In the genomic region with DNA sequence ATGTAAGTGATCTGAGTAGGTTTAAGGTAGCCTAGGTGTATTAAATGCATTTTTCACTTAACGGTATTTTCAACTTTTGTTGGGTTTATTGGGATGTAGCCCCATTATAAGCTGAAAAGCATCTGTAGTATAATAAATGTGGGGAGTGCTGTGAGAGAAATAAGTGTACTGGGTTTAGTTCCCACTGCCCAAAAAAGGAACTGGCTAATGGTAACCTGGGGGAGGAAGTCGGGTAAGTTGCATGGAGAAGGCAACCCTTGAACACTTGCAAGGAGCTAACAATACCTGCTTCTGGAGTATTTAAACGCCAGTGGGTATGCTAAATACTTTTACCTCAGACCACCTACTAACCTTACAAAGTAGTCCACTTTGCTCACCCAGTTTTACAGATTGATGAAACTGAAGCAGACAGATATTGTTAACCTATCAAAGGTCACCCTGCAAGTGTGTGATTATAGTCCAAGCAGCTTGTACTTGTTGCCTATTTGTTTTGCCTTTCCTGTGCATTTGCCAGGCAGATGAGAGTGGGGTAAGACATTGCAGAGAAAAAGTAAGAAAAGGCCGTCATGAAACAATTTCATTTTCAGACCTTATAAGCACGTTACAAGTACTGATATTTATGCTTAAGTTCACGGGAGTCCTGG, we compare ENCODE assay signal across 21 cellular contexts. TPM values are rescaled to one million over a fixed set of nuclear protein-coding genes. Genes with fewer than 3 reads are reported as not detected.
DNase-seq lines count a peak whose midpoint lies in the region; ATAC-seq and TF ChIP-seq lines count a peak whose summit lies in the region.
"Had no signal": no experiment of that assay in that cellular context is flagged by ENCODE, and none has a peak within 500 bp of the region (broad histone marks: within the 10 kb centered on the region; RNA-seq: fewer than 3 reads in every experiment).

No MANE protein-coding gene starts in this region.

- H3K4me2 ChIP-seq in GM23338, result no peak overlapping the region

- ATAC-seq in GM23338, result no peak
- ATAC-seq in HG02798 (IDR thresholded peaks at IDR 0.05; ENCODE audit: poor library complexity, unreplicated experiment), result no peak

- H4K20me1 ChIP-seq in GM23338 (replicated peaks; ENCODE audit: insufficient read depth), result no peaks in the 10 kb centered on the region; the same call in 1 of the 2 replicates

- no peak for DNase-seq in GM23338 (ENCODE audit: low spot score)
- peak; percentile 46 to 52 for DNase-seq in Kasumi-1 (lab: John Stamatoyannopoulos, UW)
- DNase-seq in SKM-1 (lab: John Stamatoyannopoulos, UW; ENCODE audit: unreplicated experiment), result peak; percentile 57
- DNase-seq in neural crest cell (ENCODE audit: low read depth, low spot score), result no peak
- no peak for DNase-seq in NCI-H1092 (lab: John Stamatoyannopoulos, UW)
- DNase-seq in uterus, result no peak
- DNase-seq: activated CD4-positive, alpha-beta memory T cell treated with anti-CD3 and anti-CD28 coated beads for 36 hours; activated gamma-delta T cell treated with Interleukin-2 at 50 U/mL for 16 hours; activated T-cell treated with anti-CD3 and anti-CD28 coated beads, Interleukin-2, amount 50 U/mL, for 1 hour; adrenal gland; CD4-positive, alpha-beta T cell; Karpas-422; NCI-H1436; NCI-H510A; stimulated activated naive CD4-positive, alpha-beta T cell; testis had no signal

- H3K4me1 Mint-ChIP-seq in GM23338 (peaks cover 38% of the 10 kb centered on the region), neural crest cell (peaks cover 6% of the 10 kb centered on the region)

- no peaks in the 10 kb centered on the region for H3K9me2 ChIP-seq in GM23338 (ENCODE audit: insufficient read depth)

- H3K4me1 ChIP-seq in GM23338 (ENCODE audit: insufficient read depth) (peaks cover 10% of the 10 kb centered on the region), uterus (no peaks in the 10 kb centered on the region)
- H3K4me1 ChIP-seq: HAP-1 had no signal

- no peak overlapping the region for H2AFZ ChIP-seq in GM23338

- H3F3A ChIP-seq in GM23338 (replicated peaks; ENCODE audit: low read depth), result peaks cover 14% of the 10 kb centered on the region; the same call in 1 of the 2 replicates

- H3K36me3 ChIP-seq in GM23338 (ENCODE audit: insufficient read depth), result peaks cover 8% of the 10 kb centered on the region; the same call in 1 of the 2 replicates
- H3K36me3 ChIP-seq in uterus, result no peaks in the 10 kb centered on the region
- H3K36me3 ChIP-seq: adrenal gland, prostate gland had no signal

- H3K27ac Mint-ChIP-seq in GM23338, result no peak overlapping the region
- no peak overlapping the region for H3K27ac Mint-ChIP-seq in neural crest cell (ENCODE audit: unreplicated experiment)
- H3K27ac Mint-ChIP-seq: activated CD4-positive, alpha-beta memory T cell treated with anti-CD3 and anti-CD28 coated beads for 36 hours; CD4-positive, alpha-beta T cell had no signal

- H3K79me2 ChIP-seq in GM23338 (replicated peaks; ENCODE audit: insufficient read depth), result no peaks in the 10 kb centered on the region

- no peak for TF ChIP-seq POLR2A in uterus (IDR thresholded peaks at IDR 0.05)

- H3K4me3 ChIP-seq in GM23338 (no peak overlapping the region), uterus (no peak overlapping the region)
- H3K4me3 ChIP-seq: adrenal gland, HAP-1, lung, prostate gland, testis had no signal

- no peaks in the 10 kb centered on the region for H3K9me3 ChIP-seq in uterus
- H3K9me3 ChIP-seq: adrenal gland, HAP-1, prostate gland, testis had no signal

- no peak overlapping the region for H3K4me3 Mint-ChIP-seq in GM23338
- peak overlapping the region; percentile 15 for H3K4me3 Mint-ChIP-seq in neural crest cell
- H3K4me3 Mint-ChIP-seq: activated CD4-positive, alpha-beta memory T cell treated with anti-CD3 and anti-CD28 coated beads for 36 hours; CD4-positive, alpha-beta T cell had no signal

- H3K27me3 Mint-ChIP-seq in GM23338 (ENCODE audit: insufficient read depth, low read depth, poor library complexity) (peaks cover 5% of the 10 kb centered on the region), neural crest cell (ENCODE audit: low read depth) (peaks cover 2% of the 10 kb centered on the region)
- H3K27me3 Mint-ChIP-seq: activated CD4-positive, alpha-beta memory T cell treated with anti-CD3 and anti-CD28 coated beads for 36 hours; CD4-positive, alpha-beta T cell had no signal

- intact Hi-C loops in uterus (cut with DNase I; ENCODE audit: low total_unique reads), result no loop called here

- no peak for TF ChIP-seq CTCF in GM23338 (conservative IDR thresholded peaks at IDR 0.05; ENCODE audit: low read depth in 2 of 2)
- no peak for TF ChIP-seq CTCF in neural crest cell (conservative IDR thresholded peaks at IDR 0.05)
- TF ChIP-seq CTCF in uterus (IDR thresholded peaks at IDR 0.05), result no peak

- H3K36me3 Mint-ChIP-seq in GM23338 (ENCODE audit: low read depth) (peaks cover 15% of the 10 kb centered on the region), neural crest cell (ENCODE audit: low read depth) (peaks cover 2% of the 10 kb centered on the region)

- H3K27me3 ChIP-seq in GM23338 (ENCODE audit: insufficient read depth), result no peaks in the 10 kb centered on the region
- no peaks in the 10 kb centered on the region for H3K27me3 ChIP-seq in uterus
- H3K27me3 ChIP-seq: adrenal gland, testis had no signal

- H3K27ac ChIP-seq in GM23338 (ENCODE audit: low read depth) (no peak overlapping the region), uterus (no peak overlapping the region)
- H3K27ac ChIP-seq: adrenal gland, prostate gland, testis, VCaP had no signal

- H3K9me3 Mint-ChIP-seq in GM23338, result no peaks in the 10 kb centered on the region
- H3K9me3 Mint-ChIP-seq in neural crest cell, result no peaks in the 10 kb centered on the region
- H3K9me3 Mint-ChIP-seq: activated CD4-positive, alpha-beta memory T cell treated with anti-CD3 and anti-CD28 coated beads for 36 hours; CD4-positive, alpha-beta T cell had no signal

TF ChIP-seq in GM23338, 12 proteins besides CTCF, POLR2A, EP300 and RAD21 (continues in another document):
- TF ChIP-seq ZNF114 (CRISPR knock-in tag; IDR thresholded peaks at IDR 0.05) (no peak), NANOG (IDR thresholded peaks at IDR 0.05; ENCODE audit: borderline replicate concordance) (no peak)

RNA-seq across cellular contexts. Expression of gene SHISA4, which starts 7.6 kb away (rescaled TPM):
- total RNA-seq in GM23338 (2014; rRNA removed; shearing (Covaris generic)), result 3.8 and 9.2 TPM in 2 replicates
- 5.4 and 8.0 TPM in 2 replicates for polyA plus RNA-seq in GM23338 (2016; fragmentation: Nextera tagmentation; extraction: Ambion mirVana)
- total RNA-seq in neural crest cell (10.8 and 11.7 TPM in 2 replicates), uterus (10 to 100 TPM in 2 of 4 donors, 1 to 10 TPM in 2; 2.1 to 52.8 (median 12.0) TPM)

RNA-seq across cellular contexts. Expression of gene IPO9, which starts 52.1 kb away (rescaled TPM):
- 41.1 and 47.6 TPM in 2 replicates for total RNA-seq in GM23338 (2014; rRNA removed; shearing (Covaris generic))
- polyA plus RNA-seq in GM23338 (2016; fragmentation: Nextera tagmentation; extraction: Ambion mirVana), result 70.8 and 87.4 TPM in 2 replicates
- total RNA-seq in neural crest cell (124 and 137 TPM in 2 replicates), uterus (10 to 100 TPM in 3 of 4 donors, 1 to 10 TPM in 1; 8.8 to 48.5 (median 35.2) TPM)

Comparison
In these comparisons a context has a peak if more than half of its experiments do, and no peak if none do; other contexts are left out.
1. DNase-seq: peak in Kasumi-1 (2 of 2) and SKM-1 (single experiment); none in GM23338 (single experiment), neural crest cell (single experiment), NCI-H1092 (single experiment) and uterus (0 of 2).